Comparison of ENCODE assay signal across 9 cellular contexts in the genomic region with DNA sequence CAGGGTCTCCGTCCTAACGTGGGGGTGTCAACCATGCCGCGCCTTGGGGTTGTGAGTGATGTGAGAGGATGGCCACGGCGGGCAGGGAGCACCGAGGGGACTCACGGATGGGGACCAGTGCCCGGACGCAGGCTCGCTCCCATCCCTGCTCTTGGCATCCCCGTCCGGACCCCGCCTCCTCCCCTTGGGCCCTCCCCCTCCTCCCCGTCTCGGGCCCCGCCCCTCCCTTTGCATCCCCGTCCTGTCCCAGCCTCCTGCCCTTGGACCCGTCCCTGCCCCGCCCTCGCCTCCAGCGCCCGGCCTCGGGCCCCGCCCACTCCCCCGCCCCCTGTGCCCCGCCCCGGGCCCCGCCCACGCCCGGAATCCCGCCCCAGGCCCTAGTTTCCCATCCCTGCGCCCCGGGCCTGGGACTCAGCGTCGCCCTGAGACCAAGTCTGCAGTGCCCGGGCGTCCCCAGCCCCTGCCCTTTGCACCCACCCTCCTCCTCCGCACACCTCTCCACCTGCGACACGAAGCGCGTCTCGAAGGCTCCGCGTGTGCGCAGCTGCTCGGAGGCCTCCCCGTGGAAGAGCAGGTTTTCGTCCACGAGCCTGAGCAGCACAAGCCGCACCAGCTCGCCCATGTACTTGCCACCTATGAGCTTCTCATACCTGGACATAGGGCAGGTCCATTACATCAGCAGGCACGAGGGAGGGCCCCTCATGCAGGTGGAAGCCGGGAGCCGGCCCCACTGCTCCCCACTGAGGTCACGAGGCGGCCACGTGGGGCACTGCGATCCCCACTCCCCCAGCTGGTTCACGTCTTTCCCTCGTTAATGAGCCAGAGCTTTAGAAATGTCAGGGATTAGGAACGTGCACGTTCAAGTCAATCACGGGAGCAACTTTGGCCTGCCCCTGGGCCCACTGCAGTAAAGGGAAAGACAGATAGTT. TPM values are rescaled to one million over a fixed set of nuclear protein-coding genes. Genes with fewer than 3 reads are reported as not detected.
DNase-seq lines count a peak whose midpoint lies in the region; ATAC-seq and TF ChIP-seq lines count a peak whose summit lies in the region.
"Had no signal": no experiment of that assay in that cellular context is flagged by ENCODE, and none has a peak within 500 bp of the region (broad histone marks: within the 10 kb centered on the region; RNA-seq: fewer than 3 reads in every experiment).

No MANE protein-coding gene starts in this region.

- DNase-seq in ACHN (peak; percentile 68), endodermal cell (peak; percentile 98), mesendoderm (peak; percentile 95), inferior parietal cortex (ENCODE audit: extremely low spot score) (no peak)
- peak; percentile 24 for DNase-seq in activated CD8-positive, alpha-beta memory T cell treated with anti-CD3 and anti-CD28 coated beads, Interleukin-2, amount 50 U/mL, for 1 hour (ENCODE audit: extremely low read depth)
- DNase-seq in stimulated activated CD8-positive, alpha-beta memory T cell treated with anti-CD3 and anti-CD28 coated beads, Interleukin-15, amount 100 ng/mL, for 4 hours (ENCODE audit: low read depth in 2 of 2): peak; percentile 10 to 49

- H3K4me1 ChIP-seq in HUES6 (ENCODE audit: control insufficient read depth, insufficient read depth, low read length): peaks cover 32% of the 10 kb centered on the region
- H3K4me1 ChIP-seq in endodermal cell (ENCODE audit: control insufficient read depth, insufficient read depth, low read length): peaks cover 20% of the 10 kb centered on the region
- H3K4me1 ChIP-seq in mesendoderm (ENCODE audit: control insufficient read depth, low read depth, low read length): peaks cover 7% of the 10 kb centered on the region

- no peak overlapping the region for H3K27ac Mint-ChIP-seq in endodermal cell

- H3K27me3 ChIP-seq in HUES6 (ENCODE audit: control insufficient read depth, insufficient read depth, low read length) (peaks cover 31% of the 10 kb centered on the region), endodermal cell (ENCODE audit: control insufficient read depth, insufficient read depth, low read length, poor library complexity, severe bottlenecking) (peaks cover 25% of the 10 kb centered on the region), mesendoderm (ENCODE audit: insufficient read depth, low read length, poor library complexity) (no peaks in the 10 kb centered on the region)

- H3K9me3 ChIP-seq in HUES6 (ENCODE audit: control insufficient read depth, insufficient read depth, low read depth, low read length): no peaks in the 10 kb centered on the region
- no peaks in the 10 kb centered on the region for H3K9me3 ChIP-seq in endodermal cell (ENCODE audit: control insufficient read depth, low read length)

- H3K27ac ChIP-seq in HUES6 (ENCODE audit: low read depth, low read length) (no peak overlapping the region), endodermal cell (ENCODE audit: low read depth, low read length) (peak overlapping the region; percentile 82), mesendoderm (ENCODE audit: low read depth, low read length) (no peak overlapping the region)

- H4K5ac ChIP-seq in mesendoderm (ENCODE audit: low read length): no peak overlapping the region

- H3K18ac ChIP-seq in mesendoderm (ENCODE audit: low read length): no peak overlapping the region

- no peak overlapping the region for H3K4ac ChIP-seq in mesendoderm (ENCODE audit: low read depth, low read length)

- H2BK120ac ChIP-seq in mesendoderm (ENCODE audit: low read depth, low read length): no peak overlapping the region

- peaks cover 2% of the 10 kb centered on the region for H3K9me3 Mint-ChIP-seq in endodermal cell

- no peaks in the 10 kb centered on the region for H3K36me3 ChIP-seq in HUES6 (ENCODE audit: control insufficient read depth, insufficient read depth, low read length)
- H3K36me3 ChIP-seq in endodermal cell (ENCODE audit: control insufficient read depth, insufficient read depth, low read length): no peaks in the 10 kb centered on the region
- no peaks in the 10 kb centered on the region for H3K36me3 ChIP-seq in mesendoderm (ENCODE audit: control insufficient read depth, insufficient read depth, low read length)

- H3K4me3 ChIP-seq in HUES6 (ENCODE audit: low read depth, low read length) (peak overlapping the region; percentile 72), endodermal cell (ENCODE audit: low read length) (no peak overlapping the region), mesendoderm (ENCODE audit: low read length) (peak overlapping the region; percentile 9)

- no peak overlapping the region for H4K8ac ChIP-seq in mesendoderm (ENCODE audit: low read depth, low read length)

- H2BK15ac ChIP-seq in mesendoderm (replicated peaks; ENCODE audit: low read depth): no peak overlapping the region

- no peak for ATAC-seq in HG03175 (IDR thresholded peaks at IDR 0.05; ENCODE audit: unreplicated experiment)

- TF ChIP-seq CTCF in endodermal cell (conservative IDR thresholded peaks at IDR 0.05): no peak

- H3K27me3 Mint-ChIP-seq in endodermal cell (ENCODE audit: insufficient read depth): peaks cover 35% of the 10 kb centered on the region

- H3K9ac ChIP-seq in HUES6 (ENCODE audit: low read length): peak overlapping the region; percentile 36
- H3K9ac ChIP-seq in endodermal cell (ENCODE audit: extremely low read depth, low read length, poor library complexity, severe bottlenecking): no peak overlapping the region
- H3K9ac ChIP-seq in mesendoderm (ENCODE audit: low read length): peak overlapping the region; percentile 34

- in situ Hi-C loops in ACHN (cut with HindIII; ENCODE audit: low pct_ligation_motif_present, low pct_unique_long_range_greater_than_20kb, low sequenced_read_pairs): no loop called here

- H3K56ac ChIP-seq in mesendoderm (ENCODE audit: low read length): peak overlapping the region; percentile 80

- peak overlapping the region; percentile 44 for H3K4me3 Mint-ChIP-seq in endodermal cell

- no peak overlapping the region for H2AK5ac ChIP-seq in mesendoderm (ENCODE audit: low read length)

- H3K4me2 ChIP-seq in mesendoderm (ENCODE audit: low read length): peak overlapping the region; percentile 60

- H3K36me3 Mint-ChIP-seq in endodermal cell (ENCODE audit: low read depth): no peaks in the 10 kb centered on the region

- no peaks in the 10 kb centered on the region for H3K79me1 ChIP-seq in mesendoderm (ENCODE audit: low read length)

- H3K79me2 ChIP-seq in mesendoderm (ENCODE audit: control insufficient read depth, insufficient read depth, low read length): no peaks in the 10 kb centered on the region

- WGBS in endodermal cell (ENCODE audit: insufficient coverage in 1 of 2, insufficient read length in 1 of 2), 2 experiments: 41 to 93% methylated on average over 16 to 63 of the region's 65 CpGs
- WGBS in mesendoderm (ENCODE audit: extremely low coverage, insufficient coverage, low lambda C conversion rate): no CpG with 5 or more reads among the region's 65 CpGs

- H2BK5ac ChIP-seq in mesendoderm (ENCODE audit: low read length): no peak overlapping the region

- no peak overlapping the region for H3K23ac ChIP-seq in mesendoderm (ENCODE audit: low read length)

- H3K4me1 Mint-ChIP-seq in endodermal cell: peaks cover 17% of the 10 kb centered on the region

RNA-seq across cellular contexts. Expression of a gene that starts 5.1 kb away (rescaled TPM):
- 100 to 1,000 TPM; 115 to 120 TPM for total RNA-seq in endodermal cell
- 102 TPM for polyA plus RNA-seq in endodermal cell (2013, experiment 1 of 2)
- 140 TPM for polyA plus RNA-seq in endodermal cell (2013, experiment 2 of 2)
- polyA plus RNA-seq in mesendoderm (2013, experiment 1 of 2): 75.9 TPM
- 75.4 TPM for polyA plus RNA-seq in mesendoderm (2013, experiment 2 of 2)
- total RNA-seq: myocyte had no signal

RNA-seq across cellular contexts. Expression of a gene that starts 22.9 kb away (rescaled TPM):
- 100 to 1,000 TPM; 127 to 141 TPM for total RNA-seq in endodermal cell
- 118 TPM for polyA plus RNA-seq in endodermal cell (2013, experiment 1 of 2)
- polyA plus RNA-seq in endodermal cell (2013, experiment 2 of 2): 108 TPM
- polyA plus RNA-seq in mesendoderm (2013, experiment 1 of 2): 123 TPM
- 124 TPM for polyA plus RNA-seq in mesendoderm (2013, experiment 2 of 2)

RNA-seq across cellular contexts. Expression of a gene that starts 42.1 kb away (rescaled TPM):
- 10 to 100 TPM; 55.2 to 65.8 TPM for total RNA-seq in endodermal cell
- polyA plus RNA-seq in endodermal cell (2013, experiment 1 of 2): 52.9 TPM
- 51.0 TPM for polyA plus RNA-seq in endodermal cell (2013, experiment 2 of 2)
- polyA plus RNA-seq in mesendoderm (2013, experiment 1 of 2): 19.7 TPM
- polyA plus RNA-seq in mesendoderm (2013, experiment 2 of 2): 20.4 TPM

RNA-seq across cellular contexts. Expression of a gene that starts 43.0 kb away (rescaled TPM):
- total RNA-seq in endodermal cell: under 1 TPM; 0.29 to 0.48 TPM
- 5.4 TPM for polyA plus RNA-seq in endodermal cell (2013, experiment 1 of 2)
- 5.5 TPM for polyA plus RNA-seq in endodermal cell (2013, experiment 2 of 2)
- polyA plus RNA-seq in mesendoderm (2013, experiment 1 of 2): 3.5 TPM
- polyA plus RNA-seq in mesendoderm (2013, experiment 2 of 2): 3.7 TPM

RNA-seq across cellular contexts. Expression of a gene that starts 54.5 kb away (rescaled TPM):
- 100 to 1,000 TPM in 1 of 2 donors, 10 to 100 TPM in 1; 96.2 to 101 TPM for total RNA-seq in endodermal cell
- polyA plus RNA-seq in endodermal cell (2013, experiment 1 of 2): 93.6 TPM
- polyA plus RNA-seq in endodermal cell (2013, experiment 2 of 2): 85.7 TPM
- 85.8 TPM for polyA plus RNA-seq in mesendoderm (2013, experiment 1 of 2)
- polyA plus RNA-seq in mesendoderm (2013, experiment 2 of 2): 88.1 TPM
